Comparison of ENCODE assay signal across 10 cellular contexts in genomic region chr3:126358038-126358815, GRCh38. TPM values are rescaled to one million over a fixed set of nuclear protein-coding genes. Genes with fewer than 3 reads are reported as not detected.
DNase-seq lines count a peak whose midpoint lies in the region; FAIRE-seq and TF ChIP-seq lines count a peak whose summit lies in the region.
"Had no signal": no experiment of that assay in that cellular context is flagged by ENCODE, and none has a peak within 500 bp of the region (broad histone marks: within the 10 kb centered on the region; RNA-seq: fewer than 3 reads in every experiment).

No MANE protein-coding gene starts in this region.

- TF ChIP-seq EP300 in tibial nerve (IDR thresholded peaks at IDR 0.05): no peak

- H3K4me1 ChIP-seq in ascending aorta (peaks cover 8 to 28% of the 10 kb centered on the region in 2 donors), kidney (ENCODE audit: control insufficient read depth in 1 of 2, insufficient read depth in 1 of 2, low read depth in 1 of 2, low read length in 2 of 2) (peaks cover 17 to 26% of the 10 kb centered on the region in 2 donors), tibial nerve (peaks cover 0 to 34% (median 23%) of the 10 kb centered on the region in 4 donors)

- no peaks in the 10 kb centered on the region for H3K9me3 Mint-ChIP-seq in IgD-negative memory B cell

- peak; percentile 43 for DNase-seq in Ammon's horn (ENCODE audit: low spot score)
- peak in 1 of 2 donors; percentile 73 for DNase-seq in ascending aorta (ENCODE audit: low spot score in 2 of 2)
- DNase-seq in kidney: peak; percentile 67
- peak in 1 of 2 donors; percentile 17 for DNase-seq in tibial nerve (ENCODE audit: low spot score in 2 of 2)
- no peak for DNase-seq in middle frontal gyrus (ENCODE audit: extremely low spot score, low spot score)
- no peak for DNase-seq in stimulated activated CD4-positive, alpha-beta T cell treated with anti-CD3 and anti-CD28 coated beads, Interleukin-2, amount 100 ng/mL, for 48 hours
- no peak for DNase-seq in HUDEP-2 (lab: John Stamatoyannopoulos, UW; ENCODE audit: unreplicated experiment in 76 of 76)

- H3K27me3 ChIP-seq in ascending aorta: no peaks in the 10 kb centered on the region
- peaks cover 0 to 6% of the 10 kb centered on the region in 2 donors for H3K27me3 ChIP-seq in tibial nerve
- H3K27me3 ChIP-seq: thyroid gland had no signal

- intact Hi-C loops in ascending aorta (cut with DNase I): loop anchor here (1.0 to 10.0 kb wide), 4 partner anchors 31 to 433 kb away; partner anchors contain the start of gene ALDH1L1
- intact Hi-C loops in kidney (cut with DNase I): no loop called here

- peak overlapping the region; percentile 91 to 94 for H3K27ac ChIP-seq in ascending aorta
- H3K27ac ChIP-seq in kidney (ENCODE audit: low read depth in 2 of 2, low read length in 2 of 2): peak overlapping the region in 1 of 2 donors; percentile 54
- peak overlapping the region; percentile 82 to 100 (median 90) for H3K27ac ChIP-seq in tibial nerve

- H3K9me3 ChIP-seq in ascending aorta (no peaks in the 10 kb centered on the region), kidney (ENCODE audit: control insufficient read depth in 1 of 2, low read length in 2 of 2) (no peaks in the 10 kb centered on the region), tibial nerve (peaks cover 0 to 8% (median 0%) of the 10 kb centered on the region in 4 donors)
- H3K9me3 ChIP-seq: thyroid gland had no signal

- H3K36me3 Mint-ChIP-seq in IgD-negative memory B cell: no peaks in the 10 kb centered on the region

- peaks cover 38% of the 10 kb centered on the region for H3K27me3 Mint-ChIP-seq in IgD-negative memory B cell

- H3K9ac ChIP-seq in kidney (ENCODE audit: low read length in 2 of 2): peak overlapping the region in 1 of 2 donors; percentile 65

- TF ChIP-seq CTCF in ascending aorta (IDR thresholded peaks at IDR 0.05) (no peak), kidney (IDR thresholded peaks at IDR 0.05; ENCODE audit: borderline replicate concordance, extremely low read depth, insufficient read depth) (no peak), tibial nerve (IDR thresholded peaks at IDR 0.05) (no peak)

- peak overlapping the region in 1 of 3 donors; percentile 74 for H3K27ac Mint-ChIP-seq in IgD-negative memory B cell

- WGBS in tibial nerve, 2 donors: 7 to 12% methylated on average over 11 of the region's 11 CpGs

- H3K4me3 Mint-ChIP-seq in IgD-negative memory B cell: peak overlapping the region; percentile 81 to 97 (median 92)

- no peak for FAIRE-seq in kidney (lab: Jason Lieb, UNC)
- FAIRE-seq: colon had no signal

- peaks cover 0 to 16% (median 5%) of the 10 kb centered on the region in 3 donors for H3K4me1 Mint-ChIP-seq in IgD-negative memory B cell

- no peak for TF ChIP-seq POLR2A in tibial nerve (IDR thresholded peaks at IDR 0.05)

- peaks cover 4 to 15% of the 10 kb centered on the region in 2 donors for H3K36me3 ChIP-seq in ascending aorta
- no peaks in the 10 kb centered on the region for H3K36me3 ChIP-seq in kidney (ENCODE audit: control insufficient read depth in 1 of 2, insufficient read depth in 2 of 2, low read length in 2 of 2)
- H3K36me3 ChIP-seq in tibial nerve: no peaks in the 10 kb centered on the region
- H3K36me3 ChIP-seq: thyroid gland had no signal

- H3K4me3 ChIP-seq in ascending aorta (peak overlapping the region; percentile 91 to 97), kidney (ENCODE audit: low read length in 2 of 2) (peak overlapping the region in 1 of 2 donors; percentile 67), tibial nerve (peak overlapping the region; percentile 54 to 97 (median 76))

RNA-seq across cellular contexts. Expression of gene KLF15, which starts 1.0 kb away (rescaled TPM):
- polyA plus RNA-seq in IgD-negative memory B cell (not detected), kidney (ENCODE audit: insufficient read depth, low read depth, low replicate concordance) (30.0 TPM)
- total RNA-seq in ascending aorta (74.0 TPM), kidney (22.9 TPM), tibial nerve (100 to 1,000 TPM; 138 to 234 (median 176) TPM)

RNA-seq across cellular contexts. Expression of gene CFAP100, which starts 36.5 kb away (rescaled TPM):
- polyA plus RNA-seq in IgD-negative memory B cell: not detected
- not detected for total RNA-seq in ascending aorta
- not detected for total RNA-seq in kidney
- polyA plus RNA-seq in kidney (ENCODE audit: insufficient read depth, low read depth, low replicate concordance): 0.60 TPM
- 1 to 10 TPM in 1 of 4 donors, not detected in 3; 6.1 TPM for total RNA-seq in tibial nerve
- total RNA-seq: thyroid gland had no signal

Comparison
In these comparisons a context has a peak if more than half of its experiments do, and no peak if none do; other contexts are left out.
1. DNase-seq: peak in Ammon's horn (single experiment) and kidney (single experiment); none in middle frontal gyrus (single experiment), stimulated activated CD4-positive, alpha-beta T cell treated with anti-CD3 and anti-CD28 coated beads, Interleukin-2, amount 100 ng/mL, for 48 hours (0 of 2) and HUDEP-2 (0 of 76).